In genomic region chr5:148785223-148785622, GRCh38 we compare ENCODE assay signal across 35 cellular contexts.
"Had no signal": no experiment of that assay in that cellular context is flagged by ENCODE, and none has a peak within 500 bp of the region (broad histone marks: within the 10 kb centered on the region; RNA-seq: fewer than 3 reads in every experiment).

No MANE protein-coding gene starts in this region.

- H3K27ac ChIP-seq: KMS-11 had no signal

- DNase-seq: Karpas-422, Kasumi-1, KG1, MG63, MM.1S, MV-4-11, NCI-H1048, NCI-H1092, NCI-H1092 treated with DMSO at 0.1 percent for 48 hours, NCI-H1105, NCI-H1105 treated with DMSO at 0.1 percent for 48 hours, NCI-H1417, NCI-H1417 treated with DMSO at 0.1 percent for 48 hours, NCI-H1436, NCI-H1436 treated with DMSO at 0.1 percent for 48 hours, NCI-H146, NCI-H1694, NCI-H1694 treated with DMSO at 0.1 percent for 48 hours, NCI-H187, NCI-H187 treated with DMSO at 0.1 percent for 48 hours, NCI-H1930, NCI-H2029, NCI-H2029 treated with DMSO at 0.1 percent for 48 hours, NCI-H2081, NCI-H2081 treated with DMSO at 0.1 percent for 48 hours, NCI-H2107, NCI-H2171, NCI-H2171 treated with DMSO at 0.1 percent for 48 hours, NCI-H2227 treated with DMSO at 0.1 percent for 48 hours, NCI-H226, NCI-H345, NCI-H446, NCI-H446 treated with DMSO at 0.1 percent for 48 hours, NCI-H510A had no signal

- H3K9me3 ChIP-seq: MG63 had no signal

- H3K4me3 ChIP-seq: MG63 had no signal

- H3K27me3 ChIP-seq: MG63 had no signal

- H3K9ac ChIP-seq: KMS-11 had no signal

- H3K36me3 ChIP-seq: MG63 had no signal

- H3K4me2 ChIP-seq: KMS-11 had no signal
